Comparison of ENCODE assay signal across 10 cellular contexts in the genomic region with DNA sequence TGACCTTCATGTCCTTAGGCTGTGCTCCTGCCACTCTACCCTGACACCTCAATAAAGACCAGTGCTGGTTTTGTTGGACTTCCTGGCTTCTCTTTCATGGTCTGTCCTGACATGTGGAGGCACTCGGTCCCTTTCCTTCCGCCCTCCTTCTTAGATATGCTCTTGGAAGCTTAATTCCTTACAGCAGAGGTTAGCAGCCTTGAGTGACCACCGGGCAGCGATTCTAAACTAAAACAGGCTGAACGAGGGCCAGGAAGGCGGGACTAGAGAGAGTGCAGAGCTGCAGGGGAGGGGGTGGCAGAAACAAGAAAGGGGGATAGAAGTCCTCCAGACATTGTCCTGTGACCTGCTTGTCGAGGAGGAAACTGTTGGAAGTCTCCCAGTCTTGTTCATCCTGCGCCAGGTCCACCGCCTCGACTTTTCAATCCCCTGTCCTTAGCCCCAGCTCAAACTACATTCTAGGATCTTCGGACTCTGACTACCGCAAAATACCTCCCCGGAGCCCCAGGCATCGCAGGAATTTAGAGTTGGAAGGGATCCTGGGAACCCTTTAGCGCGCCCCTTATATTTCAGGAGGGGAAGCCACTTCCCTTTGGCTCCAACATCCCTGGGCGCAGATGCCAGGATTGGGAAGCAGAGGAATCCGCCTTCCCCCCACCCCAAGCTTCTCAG. TPM values are rescaled to one million over a fixed set of nuclear protein-coding genes. Genes with fewer than 3 reads are reported as not detected.
DNase-seq lines count a peak whose midpoint lies in the region; ATAC-seq and TF ChIP-seq lines count a peak whose summit lies in the region.
"Had no signal": no experiment of that assay in that cellular context is flagged by ENCODE, and none has a peak within 500 bp of the region (broad histone marks: within the 10 kb centered on the region; RNA-seq: fewer than 3 reads in every experiment).

No MANE protein-coding gene starts in this region.

- no peak overlapping the region for H3K14ac ChIP-seq in trophoblast cell (ENCODE audit: low read length)

- H3K4me3 ChIP-seq in breast epithelium, result peak overlapping the region; percentile 27 to 68 (median 50)
- no peak overlapping the region for H3K4me3 ChIP-seq in naive thymus-derived CD4-positive, alpha-beta T cell (ENCODE audit: low read length)
- peak overlapping the region; percentile 21 for H3K4me3 ChIP-seq in urinary bladder (ENCODE audit: low read depth, low read length)
- H3K4me3 ChIP-seq in trophoblast cell (ENCODE audit: low read depth, low read length), result no peak overlapping the region

- CTCF ChIA-PET in MCF 10A (lab: Yijun Ruan, JAX), result interaction anchor here (0.7 kb wide), 1 partner anchor 21 kb away, joined by 3 read pairs; no protein-coding TSS in a partner anchor
- CTCF ChIA-PET in naive thymus-derived CD4-positive, alpha-beta T cell (lab: Charles Lee), result no interaction called here

- no peaks in the 10 kb centered on the region for H3K36me3 Mint-ChIP-seq in MCF 10A (ENCODE audit: insufficient read depth, unreplicated experiment)
- H3K36me3 Mint-ChIP-seq in naive thymus-derived CD4-positive, alpha-beta T cell, result no peaks in the 10 kb centered on the region
- H3K36me3 Mint-ChIP-seq: CD8-positive, alpha-beta memory T cell had no signal

- H3K79me1 ChIP-seq in trophoblast cell (ENCODE audit: low read length), result no peaks in the 10 kb centered on the region

- H3K36me3 ChIP-seq in breast epithelium, result no peaks in the 10 kb centered on the region
- no peaks in the 10 kb centered on the region for H3K36me3 ChIP-seq in naive thymus-derived CD4-positive, alpha-beta T cell (ENCODE audit: control insufficient read depth in 2 of 3, insufficient read depth in 3 of 3, low read length in 3 of 3)
- no peaks in the 10 kb centered on the region for H3K36me3 ChIP-seq in urinary bladder (ENCODE audit: insufficient read depth)
- no peaks in the 10 kb centered on the region for H3K36me3 ChIP-seq in trophoblast cell (ENCODE audit: control insufficient read depth in 1 of 2, insufficient read depth in 2 of 2, low read length in 2 of 2)

- H3K79me2 ChIP-seq in trophoblast cell (ENCODE audit: control insufficient read depth, insufficient read depth, low read length, poor library complexity), result no peaks in the 10 kb centered on the region

- H3K4me1 Mint-ChIP-seq in MCF 10A (ENCODE audit: insufficient read depth, unreplicated experiment), result no peaks in the 10 kb centered on the region
- H3K4me1 Mint-ChIP-seq in naive thymus-derived CD4-positive, alpha-beta T cell, result peaks cover 0 to 21% (median 7%) of the 10 kb centered on the region in 7 donors
- H3K4me1 Mint-ChIP-seq: CD8-positive, alpha-beta memory T cell had no signal

- intact Hi-C loops in breast epithelium (cut with DNase I; ENCODE audit: low total_unique reads), result no loop called here
- intact Hi-C loops in MCF 10A (cut with micrococcal nuclease), result no loop called here
- intact Hi-C loops in naive thymus-derived CD4-positive, alpha-beta T cell (cut with micrococcal nuclease), result no loop called here

- no TSS peak for BruUV-seq in MCF 10A (replicated peaks; lab: Mats Ljungman, UMichigan)

- no peak overlapping the region for H2AFZ ChIP-seq in trophoblast cell (ENCODE audit: insufficient read depth, low read length, poor library complexity)

- no peak overlapping the region for H3K9ac ChIP-seq in trophoblast cell (ENCODE audit: low read length)

- no peak for DNase-seq in breast epithelium (ENCODE audit: low spot score in 2 of 2)
- no peak for DNase-seq in MCF 10A (ENCODE audit: unreplicated experiment)
- DNase-seq in dedifferentiated amniotic fluid mesenchymal stem cell (ENCODE audit: extremely low spot score), result peak; percentile 57
- no peak for DNase-seq in naive thymus-derived CD4-positive, alpha-beta T cell
- no peak for DNase-seq in trophoblast cell
- DNase-seq in stimulated activated CD8-positive, alpha-beta memory T cell treated with anti-CD3 and anti-CD28 coated beads, Interleukin-4, amount 100 ng/mL, for 48 hours, result no peak
- DNase-seq: CD8-positive, alpha-beta memory T cell; NCI-H187 treated with DMSO at 0.1 percent for 48 hours had no signal

- no peak overlapping the region for H4K91ac ChIP-seq in trophoblast cell (ENCODE audit: low read depth, low read length)

- no peaks in the 10 kb centered on the region for H3K9me3 ChIP-seq in breast epithelium
- no peaks in the 10 kb centered on the region for H3K9me3 ChIP-seq in naive thymus-derived CD4-positive, alpha-beta T cell (ENCODE audit: control insufficient read depth in 2 of 3, low read length in 3 of 3)
- peaks cover 4% of the 10 kb centered on the region for H3K9me3 ChIP-seq in trophoblast cell (ENCODE audit: insufficient read depth, low read depth, low read length)

- H4K12ac ChIP-seq in trophoblast cell (ENCODE audit: low read depth, low read length), result no peak overlapping the region

- peaks cover 18% of the 10 kb centered on the region for H3K27me3 Mint-ChIP-seq in MCF 10A (ENCODE audit: insufficient read depth, unreplicated experiment)
- H3K27me3 Mint-ChIP-seq in naive thymus-derived CD4-positive, alpha-beta T cell, result peaks cover 11 to 32% (median 17%) of the 10 kb centered on the region in 5 donors

- no peaks in the 10 kb centered on the region for H3K9me3 Mint-ChIP-seq in MCF 10A (ENCODE audit: unreplicated experiment)
- H3K9me3 Mint-ChIP-seq in naive thymus-derived CD4-positive, alpha-beta T cell, result no peaks in the 10 kb centered on the region
- H3K9me3 Mint-ChIP-seq: CD8-positive, alpha-beta memory T cell had no signal

- no peak overlapping the region for H3K23ac ChIP-seq in trophoblast cell (ENCODE audit: low read length)

- no peak for TF ChIP-seq CTCF in breast epithelium (IDR thresholded peaks at IDR 0.05)
- TF ChIP-seq CTCF in MCF 10A (IDR thresholded peaks at IDR 0.05; ENCODE audit: unreplicated experiment), result no peak

- no peak overlapping the region for H2AK5ac ChIP-seq in trophoblast cell (ENCODE audit: low read length)

- POLR2A ChIA-PET in MCF 10A (lab: Yijun Ruan, JAX), result no interaction called here
- POLR2A ChIA-PET in naive thymus-derived CD4-positive, alpha-beta T cell (lab: Charles Lee), result interaction anchor here (1.0 kb wide), 1 partner anchor 21 kb away, joined by 6 read pairs; a partner anchor contains a TSS

- no peak overlapping the region for H2BK12ac ChIP-seq in trophoblast cell (ENCODE audit: low read length)

- no peak overlapping the region for H2BK5ac ChIP-seq in trophoblast cell (ENCODE audit: low read depth, low read length, poor library complexity)

- H3K4me2 ChIP-seq in trophoblast cell (ENCODE audit: low read length), result no peak overlapping the region

- H3K4me1 ChIP-seq in breast epithelium, result peaks cover 0 to 3% of the 10 kb centered on the region in 2 donors
- peaks cover 0 to 7% of the 10 kb centered on the region in 2 donors for H3K4me1 ChIP-seq in naive thymus-derived CD4-positive, alpha-beta T cell (ENCODE audit: control insufficient read depth in 2 of 2, insufficient read depth in 2 of 2, low read length in 2 of 2)
- no peaks in the 10 kb centered on the region for H3K4me1 ChIP-seq in urinary bladder (ENCODE audit: insufficient read depth)
- peaks cover 0 to 4% of the 10 kb centered on the region in 2 experiments for H3K4me1 ChIP-seq in trophoblast cell (ENCODE audit: control insufficient read depth in 1 of 2, insufficient read depth in 2 of 2, low read length in 2 of 2)

- H3K27ac ChIP-seq in breast epithelium, result peak overlapping the region in 1 of 2 donors; percentile 12
- H3K27ac ChIP-seq in naive thymus-derived CD4-positive, alpha-beta T cell (ENCODE audit: low read depth, low read length), result no peak overlapping the region
- H3K27ac ChIP-seq in urinary bladder (ENCODE audit: low read depth), result no peak overlapping the region
- no peak overlapping the region for H3K27ac ChIP-seq in trophoblast cell (ENCODE audit: low read depth, low read length)

- no peak overlapping the region for H3K4me3 Mint-ChIP-seq in MCF 10A (ENCODE audit: unreplicated experiment)
- peak overlapping the region in 9 of 10 donors; percentile 39 to 78 (median 66) for H3K4me3 Mint-ChIP-seq in naive thymus-derived CD4-positive, alpha-beta T cell
- H3K4me3 Mint-ChIP-seq: CD8-positive, alpha-beta memory T cell had no signal

- H3K27me3 ChIP-seq in breast epithelium, result peaks cover 0 to 20% of the 10 kb centered on the region in 2 donors
- H3K27me3 ChIP-seq in naive thymus-derived CD4-positive, alpha-beta T cell (ENCODE audit: control insufficient read depth in 2 of 2, insufficient read depth in 2 of 2, low read length in 2 of 2), result no peaks in the 10 kb centered on the region
- H3K27me3 ChIP-seq in trophoblast cell (ENCODE audit: insufficient read depth, low read length), result peaks cover 24% of the 10 kb centered on the region

- H3K27ac Mint-ChIP-seq in MCF 10A (ENCODE audit: low read depth, unreplicated experiment), result no peak overlapping the region
- H3K27ac Mint-ChIP-seq in naive thymus-derived CD4-positive, alpha-beta T cell, result peak overlapping the region in 1 of 9 donors; percentile 34

- no peak for TF ChIP-seq POLR2A in breast epithelium (IDR thresholded peaks at IDR 0.05)

- no peak for ATAC-seq in naive thymus-derived CD4-positive, alpha-beta T cell
- ATAC-seq in HG03135 (IDR thresholded peaks at IDR 0.05; ENCODE audit: unreplicated experiment), result no peak

- 9% methylated on average over 18 of the region's 18 CpGs for WGBS in urinary bladder
- no CpG with 5 or more reads among the region's 18 CpGs for WGBS in trophoblast cell (ENCODE audit: extremely low coverage, insufficient coverage, insufficient read length)

- H2BK120ac ChIP-seq in trophoblast cell (ENCODE audit: insufficient read depth, low read length, poor library complexity), result no peak overlapping the region

- H3K4ac ChIP-seq in trophoblast cell (ENCODE audit: low read depth, low read length), result no peak overlapping the region

- H3K18ac ChIP-seq in trophoblast cell (ENCODE audit: low read length), result no peak overlapping the region

- H4K8ac ChIP-seq in trophoblast cell (ENCODE audit: low read depth, low read length), result no peak overlapping the region

RNA-seq across cellular contexts. Expression of a gene that starts 1.2 kb away (rescaled TPM):
- total RNA-seq in breast epithelium (not detected), MCF 10A (2022) (not detected in 2 replicates), urinary bladder (9.2 TPM)
- not detected for total RNA-seq in naive thymus-derived CD4-positive, alpha-beta T cell
- polyA plus RNA-seq in naive thymus-derived CD4-positive, alpha-beta T cell, result not detected
- polyA plus RNA-seq in urinary bladder, result not detected
- not detected in 2 replicates for polyA plus RNA-seq in trophoblast cell (2013)
- total RNA-seq: CD8-positive, alpha-beta memory T cell had no signal
- polyA plus RNA-seq: CD8-positive, alpha-beta memory T cell had no signal

RNA-seq across cellular contexts. Expression of a gene that starts 20.7 kb away (rescaled TPM):
- 10 to 100 TPM; 44.2 to 75.4 (median 68.2) TPM for total RNA-seq in breast epithelium
- 72.0 and 88.8 TPM in 2 replicates for total RNA-seq in MCF 10A (2022)
- 100 to 1,000 TPM in 2 of 5 experiments, 10 to 100 TPM in 3; 47.3 to 118 (median 89.5) TPM for total RNA-seq in naive thymus-derived CD4-positive, alpha-beta T cell
- 10 to 100 TPM; 22.8 to 30.1 TPM for polyA plus RNA-seq in naive thymus-derived CD4-positive, alpha-beta T cell
- 59.4 TPM for total RNA-seq in urinary bladder
- 59.4 TPM for polyA plus RNA-seq in urinary bladder
- 34.5 and 35.2 TPM in 2 replicates for polyA plus RNA-seq in trophoblast cell (2013)

RNA-seq across cellular contexts. Expression of a gene that starts 45.9 kb away (rescaled TPM):
- total RNA-seq in breast epithelium, result under 1 TPM in 2 of 3 donors, not detected in 1; 0.44 to 0.98 TPM
- not detected in 2 replicates for total RNA-seq in MCF 10A (2022)
- 1 to 10 TPM in 4 of 5 experiments, under 1 TPM in 1; 0.12 to 5.5 (median 3.7) TPM for total RNA-seq in naive thymus-derived CD4-positive, alpha-beta T cell
- polyA plus RNA-seq in naive thymus-derived CD4-positive, alpha-beta T cell, result 1 to 10 TPM; 2.4 to 3.3 TPM
- total RNA-seq in urinary bladder, result 0.42 TPM
- polyA plus RNA-seq in urinary bladder, result 2.8 TPM
- not detected in 2 replicates for polyA plus RNA-seq in trophoblast cell (2013)

RNA-seq across cellular contexts. Expression of a gene that starts 56.9 kb away (rescaled TPM):
- 10 to 100 TPM; 17.4 to 31.8 (median 30.1) TPM for total RNA-seq in breast epithelium
- 14.2 and 14.7 TPM in 2 replicates for total RNA-seq in MCF 10A (2022)
- 1 to 10 TPM in 1 of 5 experiments, under 1 TPM in 4; 0.29 to 1.5 (median 0.57) TPM for total RNA-seq in naive thymus-derived CD4-positive, alpha-beta T cell
- under 1 TPM; 0.32 to 0.44 TPM for polyA plus RNA-seq in naive thymus-derived CD4-positive, alpha-beta T cell
- total RNA-seq in urinary bladder, result 76.2 TPM
- polyA plus RNA-seq in urinary bladder, result 341 TPM
- polyA plus RNA-seq in trophoblast cell (2013), result 37.9 and 42.2 TPM in 2 replicates
- polyA plus RNA-seq: CD8-positive, alpha-beta memory T cell had no signal

Comparison
In these comparisons a context has a peak if more than half of its experiments do, and no peak if none do; other contexts are left out.
1. H3K4me3 ChIP-seq: peak in breast epithelium (3 of 3) and urinary bladder (single experiment); none in naive thymus-derived CD4-positive, alpha-beta T cell (single experiment) and trophoblast cell (single experiment).
2. RNA of a gene that starts 1.2 kb away (total RNA-seq): 9.2 TPM in urinary bladder (single experiment); not detected in breast epithelium, not detected in MCF 10A and not detected in naive thymus-derived CD4-positive, alpha-beta T cell; every median in the first group is over 10 times any median in the second.